Comparison of ENCODE assay signal across 26 cellular contexts in the genomic region with DNA sequence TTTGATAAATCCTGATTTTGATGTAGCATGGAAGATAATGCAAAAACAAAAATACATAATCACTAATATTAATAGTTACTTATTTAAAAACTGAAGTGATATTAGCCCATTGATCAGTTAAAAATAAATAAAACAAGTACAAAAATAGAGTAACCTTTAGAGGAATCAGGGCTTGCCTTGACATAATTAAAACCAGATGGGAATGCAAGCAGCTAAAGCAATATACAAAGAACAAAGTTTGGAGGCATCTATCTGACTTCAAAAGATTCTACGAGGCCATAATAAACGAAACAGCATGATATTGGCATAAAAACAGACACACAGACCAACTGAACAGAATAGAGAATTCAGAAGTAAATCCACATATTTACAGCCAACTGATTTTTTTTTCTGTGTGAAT.
"Had no signal": no experiment of that assay in that cellular context is flagged by ENCODE, and none has a peak within 500 bp of the region (broad histone marks: within the 10 kb centered on the region; RNA-seq: fewer than 3 reads in every experiment).

No MANE protein-coding gene starts in this region.

- H3K27ac ChIP-seq: foreskin keratinocyte, hepatocyte, neural progenitor cell, ovary, psoas muscle, skin epidermis, suprapubic skin, transverse colon had no signal

- H3K4me1 ChIP-seq: foreskin keratinocyte, neural progenitor cell, psoas muscle, suprapubic skin, transverse colon had no signal

- H3K9me3 ChIP-seq: ovary had no signal

- DNase-seq: activated CD4-positive, alpha-beta T cell treated with anti-CD3 and anti-CD28 coated beads, Interleukin-2, amount 10 ng/mL, durations not matched to agents 24 days and 14 days; activated CD8-positive, alpha-beta T cell treated with anti-CD3 and anti-CD28 coated beads for 36 hours; activated naive CD4-positive, alpha-beta T cell; activated naive CD8-positive, alpha-beta T cell treated with anti-CD3 and anti-CD28 coated beads for 36 hours; activated T-cell treated with anti-CD3 and anti-CD28 coated beads, Interleukin-2, amount 50 U/mL, for 1 hour; amygdala; caudate nucleus; endodermal cell; foreskin keratinocyte; left cardiac atrium; mesenchymal stem cell; naive thymus-derived CD4-positive, alpha-beta T cell; ovary; psoas muscle; right cardiac atrium; stimulated activated CD4-positive, alpha-beta T cell treated with anti-CD3 and anti-CD28 coated beads, Interleukin-15, amount 100 ng/mL, for 24 hours; stimulated activated CD4-positive, alpha-beta T cell treated with anti-CD3 and anti-CD28 coated beads, Interleukin-4, amount 100 ng/mL, for 1 hour; stimulated activated naive CD8-positive, alpha-beta T cell treated with anti-CD3 and anti-CD28 coated beads, Interleukin-15, amount 100 ng/mL, for 72 hours; transverse colon had no signal

- H3K79me2 ChIP-seq: hepatocyte had no signal

- H3K4me1 Mint-ChIP-seq: activated CD4-positive, alpha-beta T cell treated with anti-CD3 and anti-CD28 coated beads, Interleukin-2, amount 10 ng/mL, durations not matched to agents 24 days and 14 days; activated naive CD8-positive, alpha-beta T cell treated with anti-CD3 and anti-CD28 coated beads for 36 hours; activated T-helper 17 cell treated with anti-CD3 and anti-CD28 coated beads, Interleukin-2, amount 50 U/mL, for 72 hours; brain; endodermal cell; neural progenitor cell; stimulated activated naive CD8-positive, alpha-beta T cell treated with anti-CD3 and anti-CD28 coated beads, Interleukin-15, amount 100 ng/mL, for 72 hours had no signal

- H3K4me3 ChIP-seq: hepatocyte, neural progenitor cell, ovary, psoas muscle, skin epidermis, suprapubic skin, transverse colon had no signal

- H3K27me3 Mint-ChIP-seq: activated T-helper 17 cell treated with anti-CD3 and anti-CD28 coated beads, Interleukin-2, amount 50 U/mL, for 72 hours; stimulated activated naive CD8-positive, alpha-beta T cell treated with anti-CD3 and anti-CD28 coated beads, Interleukin-15, amount 100 ng/mL, for 72 hours had no signal

- H2AFZ ChIP-seq: hepatocyte, neural progenitor cell had no signal

- H3K36me3 ChIP-seq: neural progenitor cell, ovary, suprapubic skin, transverse colon had no signal

- H3K9me3 Mint-ChIP-seq: activated CD8-positive, alpha-beta T cell treated with anti-CD3 and anti-CD28 coated beads for 36 hours; activated T-helper 17 cell treated with anti-CD3 and anti-CD28 coated beads, Interleukin-2, amount 50 U/mL, for 72 hours; stimulated activated naive CD8-positive, alpha-beta T cell treated with anti-CD3 and anti-CD28 coated beads, Interleukin-15, amount 100 ng/mL, for 72 hours had no signal

- H3K9ac ChIP-seq: neural progenitor cell had no signal

- H3K36me3 Mint-ChIP-seq: activated naive CD8-positive, alpha-beta T cell treated with anti-CD3 and anti-CD28 coated beads for 36 hours; brain; neural progenitor cell had no signal

- H3K27ac Mint-ChIP-seq: activated CD4-positive, alpha-beta T cell treated with anti-CD3 and anti-CD28 coated beads, Interleukin-2, amount 10 ng/mL, durations not matched to agents 24 days and 14 days; activated CD8-positive, alpha-beta T cell treated with anti-CD3 and anti-CD28 coated beads for 36 hours; activated naive CD8-positive, alpha-beta T cell treated with anti-CD3 and anti-CD28 coated beads for 36 hours; activated T-helper 17 cell treated with anti-CD3 and anti-CD28 coated beads, Interleukin-2, amount 50 U/mL, for 72 hours; brain; endodermal cell; naive thymus-derived CD4-positive, alpha-beta T cell; neural progenitor cell; T-helper 1 cell treated with Interleukin-12 subunit alpha and Interleukin-12 subunit beta and Interleukin-4 antibody, amounts not matched to agents 30 μg/mL and 1 μg/mL, for 36 hours had no signal

- H3K4me3 Mint-ChIP-seq: activated CD4-positive, alpha-beta T cell treated with anti-CD3 and anti-CD28 coated beads, Interleukin-2, amount 10 ng/mL, durations not matched to agents 24 days and 14 days; activated CD8-positive, alpha-beta T cell treated with anti-CD3 and anti-CD28 coated beads for 36 hours; activated naive CD8-positive, alpha-beta T cell treated with anti-CD3 and anti-CD28 coated beads for 36 hours; activated T-helper 17 cell treated with anti-CD3 and anti-CD28 coated beads, Interleukin-2, amount 50 U/mL, for 72 hours; brain; endodermal cell; naive thymus-derived CD4-positive, alpha-beta T cell; neural progenitor cell; stimulated activated naive CD8-positive, alpha-beta T cell treated with anti-CD3 and anti-CD28 coated beads, Interleukin-15, amount 100 ng/mL, for 72 hours; T-helper 1 cell treated with Interleukin-12 subunit alpha and Interleukin-12 subunit beta and Interleukin-4 antibody, amounts not matched to agents 30 μg/mL and 1 μg/mL, for 36 hours had no signal

- H3K27me3 ChIP-seq: hepatocyte, neural progenitor cell, ovary, suprapubic skin had no signal

- H3K4me2 ChIP-seq: hepatocyte, neural progenitor cell had no signal

- ATAC-seq: activated CD8-positive, alpha-beta T cell treated with anti-CD3 and anti-CD28 coated beads for 36 hours; activated T-helper 17 cell treated with anti-CD3 and anti-CD28 coated beads, Interleukin-2, amount 50 U/mL, for 72 hours; foreskin keratinocyte; left cardiac atrium; naive thymus-derived CD4-positive, alpha-beta T cell; psoas muscle; right cardiac atrium; stimulated activated naive CD8-positive, alpha-beta T cell treated with anti-CD3 and anti-CD28 coated beads, Interleukin-15, amount 100 ng/mL, for 72 hours had no signal
